ENCODE assay signal across 10 cellular contexts in genomic region chr1:89945852-89946476, GRCh38. TPM values are rescaled to one million over a fixed set of nuclear protein-coding genes. Genes with fewer than 3 reads are reported as not detected.
DNase-seq lines count a peak whose midpoint lies in the region; ATAC-seq lines count a peak whose summit lies in the region.
"Had no signal": no experiment of that assay in that cellular context is flagged by ENCODE, and none has a peak within 500 bp of the region (broad histone marks: within the 10 kb centered on the region; RNA-seq: fewer than 3 reads in every experiment).

No MANE protein-coding gene starts in this region.

- peak; percentile 60 for ATAC-seq in activated naive CD8-positive, alpha-beta T cell treated with anti-CD3 and anti-CD28 coated beads, Interleukin-2, amount 50 U/mL, for 24 hours
- ATAC-seq in HG02678 (IDR thresholded peaks at IDR 0.05; ENCODE audit: unreplicated experiment), result peak; percentile 83
- ATAC-seq: left ventricle myocardium superior had no signal

- peaks cover 3% of the 10 kb centered on the region for H3K27me3 Mint-ChIP-seq in activated naive CD8-positive, alpha-beta T cell treated with anti-CD3 and anti-CD28 coated beads, Interleukin-2, amount 50 U/mL, for 24 hours
- H3K27me3 Mint-ChIP-seq in activated naive CD8-positive, alpha-beta T cell treated with anti-CD3 and anti-CD28 coated beads for 36 hours, result no peaks in the 10 kb centered on the region
- no peaks in the 10 kb centered on the region for H3K27me3 Mint-ChIP-seq in stimulated activated naive CD8-positive, alpha-beta T cell treated with anti-CD3 and anti-CD28 coated beads, Interleukin-15, Interleukin-2, amounts not matched to agents 100 ng/mL and 50 ng/mL, for 24 hours
- H3K27me3 Mint-ChIP-seq: IgD-negative memory B cell had no signal

- intact Hi-C loops in posterior vena cava (cut with DNase I), result no loop called here

- no peak for DNase-seq in activated naive CD8-positive, alpha-beta T cell treated with anti-CD3 and anti-CD28 coated beads, Interleukin-2, amount 50 U/mL, for 24 hours
- no peak for DNase-seq in activated naive CD8-positive, alpha-beta T cell treated with anti-CD3 and anti-CD28 coated beads for 36 hours
- DNase-seq in M059J (ENCODE audit: low read depth), result peak; percentile 91
- DNase-seq in cerebellum (ENCODE audit: low spot score), result no peak
- no peak for DNase-seq in posterior vena cava (ENCODE audit: low spot score)
- DNase-seq in activated naive CD4-positive, alpha-beta T cell (lab: John Stamatoyannopoulos, UW), result no peak
- DNase-seq: left ventricle myocardium superior had no signal

- H3K27ac Mint-ChIP-seq in activated naive CD8-positive, alpha-beta T cell treated with anti-CD3 and anti-CD28 coated beads, Interleukin-2, amount 50 U/mL, for 24 hours, result no peak overlapping the region
- H3K27ac Mint-ChIP-seq in activated naive CD8-positive, alpha-beta T cell treated with anti-CD3 and anti-CD28 coated beads for 36 hours, result no peak overlapping the region
- peak overlapping the region; percentile 1 for H3K27ac Mint-ChIP-seq in stimulated activated naive CD8-positive, alpha-beta T cell treated with anti-CD3 and anti-CD28 coated beads, Interleukin-15, Interleukin-2, amounts not matched to agents 100 ng/mL and 50 ng/mL, for 24 hours
- H3K27ac Mint-ChIP-seq: IgD-negative memory B cell had no signal

- H3K9me3 Mint-ChIP-seq in activated naive CD8-positive, alpha-beta T cell treated with anti-CD3 and anti-CD28 coated beads, Interleukin-2, amount 50 U/mL, for 24 hours, result no peaks in the 10 kb centered on the region
- H3K9me3 Mint-ChIP-seq in activated naive CD8-positive, alpha-beta T cell treated with anti-CD3 and anti-CD28 coated beads for 36 hours, result no peaks in the 10 kb centered on the region
- H3K9me3 Mint-ChIP-seq in stimulated activated naive CD8-positive, alpha-beta T cell treated with anti-CD3 and anti-CD28 coated beads, Interleukin-15, Interleukin-2, amounts not matched to agents 100 ng/mL and 50 ng/mL, for 24 hours, result no peaks in the 10 kb centered on the region
- H3K9me3 Mint-ChIP-seq: IgD-negative memory B cell had no signal

- peaks cover 6% of the 10 kb centered on the region for H3K4me1 Mint-ChIP-seq in activated naive CD8-positive, alpha-beta T cell treated with anti-CD3 and anti-CD28 coated beads, Interleukin-2, amount 50 U/mL, for 24 hours
- no peaks in the 10 kb centered on the region for H3K4me1 Mint-ChIP-seq in activated naive CD8-positive, alpha-beta T cell treated with anti-CD3 and anti-CD28 coated beads for 36 hours
- peaks cover 8% of the 10 kb centered on the region for H3K4me1 Mint-ChIP-seq in stimulated activated naive CD8-positive, alpha-beta T cell treated with anti-CD3 and anti-CD28 coated beads, Interleukin-15, Interleukin-2, amounts not matched to agents 100 ng/mL and 50 ng/mL, for 24 hours (ENCODE audit: low read depth)

- H3K4me3 Mint-ChIP-seq in activated naive CD8-positive, alpha-beta T cell treated with anti-CD3 and anti-CD28 coated beads, Interleukin-2, amount 50 U/mL, for 24 hours, result no peak overlapping the region
- no peak overlapping the region for H3K4me3 Mint-ChIP-seq in activated naive CD8-positive, alpha-beta T cell treated with anti-CD3 and anti-CD28 coated beads for 36 hours
- no peak overlapping the region for H3K4me3 Mint-ChIP-seq in stimulated activated naive CD8-positive, alpha-beta T cell treated with anti-CD3 and anti-CD28 coated beads, Interleukin-15, Interleukin-2, amounts not matched to agents 100 ng/mL and 50 ng/mL, for 24 hours
- H3K4me3 Mint-ChIP-seq: IgD-negative memory B cell had no signal

- no peaks in the 10 kb centered on the region for H3K36me3 Mint-ChIP-seq in activated naive CD8-positive, alpha-beta T cell treated with anti-CD3 and anti-CD28 coated beads, Interleukin-2, amount 50 U/mL, for 24 hours (ENCODE audit: low read depth)
- no peaks in the 10 kb centered on the region for H3K36me3 Mint-ChIP-seq in activated naive CD8-positive, alpha-beta T cell treated with anti-CD3 and anti-CD28 coated beads for 36 hours
- no peaks in the 10 kb centered on the region for H3K36me3 Mint-ChIP-seq in stimulated activated naive CD8-positive, alpha-beta T cell treated with anti-CD3 and anti-CD28 coated beads, Interleukin-15, Interleukin-2, amounts not matched to agents 100 ng/mL and 50 ng/mL, for 24 hours (ENCODE audit: low read depth)

RNA-seq across cellular contexts. Expression of gene ZNF326, which starts 48.9 kb away (rescaled TPM):
- 10 to 100 TPM; 26.8 to 28.1 TPM for total RNA-seq in activated naive CD8-positive, alpha-beta T cell treated with anti-CD3 and anti-CD28 coated beads for 36 hours
- 4.5 and 6.9 TPM in 2 replicates for total RNA-seq in M059J (2014; rRNA removed; shearing (Covaris generic))
- total RNA-seq in cerebellum (62.9 TPM), posterior vena cava (10 to 100 TPM; 19.4 to 19.6 TPM)
